Comparison of ENCODE assay signal across 15 cellular contexts in the genomic region with DNA sequence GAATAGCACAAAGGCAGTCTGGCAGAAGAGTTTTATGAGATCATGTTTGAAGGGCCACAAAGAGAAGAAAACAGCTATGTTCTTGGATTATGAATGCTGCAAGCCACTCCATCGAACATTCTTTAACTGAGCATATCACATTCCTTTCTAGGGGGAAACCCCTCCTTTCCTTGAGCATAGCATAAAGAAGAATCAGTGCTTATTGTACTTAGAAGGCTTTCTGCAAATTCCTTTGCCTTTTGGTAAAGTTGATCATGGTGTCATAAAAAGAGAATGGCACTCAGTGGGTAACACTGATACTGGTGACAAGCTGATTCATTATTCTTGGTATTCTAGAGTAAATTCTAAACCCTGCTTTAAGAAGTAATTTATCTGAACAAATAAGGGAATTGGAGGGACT.
DNase-seq lines count a peak whose midpoint lies in the region; ATAC-seq lines count a peak whose summit lies in the region.
"Had no signal": no experiment of that assay in that cellular context is flagged by ENCODE, and none has a peak within 500 bp of the region (broad histone marks: within the 10 kb centered on the region; RNA-seq: fewer than 3 reads in every experiment).

No MANE protein-coding gene starts in this region.

- H3K27me3 Mint-ChIP-seq in activated CD4-positive, alpha-beta memory T cell treated with anti-CD3 and anti-CD28 coated beads for 36 hours, result no peaks in the 10 kb centered on the region
- H3K27me3 Mint-ChIP-seq: stimulated activated memory B cell treated with anti-CD40 and anti-IgM and Interleukin-4, amounts not matched to agents 10 μg/mL and 1 μg/mL and 100 μg/mL, for 72 hours had no signal

- H2AK5ac ChIP-seq in mesenchymal stem cell (ENCODE audit: low read length, severe bottlenecking), result no peak overlapping the region

- no peak overlapping the region for H3K4me3 ChIP-seq in mesenchymal stem cell (ENCODE audit: insufficient read depth in 1 of 2, low read depth in 1 of 2, low read length in 2 of 2)

- H3K36me3 Mint-ChIP-seq in activated CD4-positive, alpha-beta memory T cell treated with anti-CD3 and anti-CD28 coated beads for 36 hours, result no peaks in the 10 kb centered on the region
- H3K36me3 Mint-ChIP-seq: stimulated activated memory B cell treated with anti-CD40 and anti-IgM and Interleukin-4, amounts not matched to agents 10 μg/mL and 1 μg/mL and 100 μg/mL, for 72 hours had no signal

- peaks cover 0 to 12% of the 10 kb centered on the region in 2 experiments for H3K27me3 ChIP-seq in mesenchymal stem cell (ENCODE audit: control insufficient read depth in 1 of 2, insufficient read depth in 1 of 2, low read length in 2 of 2)

- no peak for ATAC-seq in GM19455 (IDR thresholded peaks at IDR 0.05; ENCODE audit: unreplicated experiment)
- ATAC-seq: activated CD4-positive, CD25-positive, alpha-beta regulatory T cell treated with anti-CD3 and anti-CD28 coated beads, Interleukin-2, amount 50 U/mL, for 24 hours; stimulated activated memory B cell treated with anti-CD40 and anti-IgM and Interleukin-4, amounts not matched to agents 10 μg/mL and 1 μg/mL and 100 μg/mL, for 72 hours had no signal

- H4K8ac ChIP-seq in mesenchymal stem cell (ENCODE audit: low read length), result no peak overlapping the region

- intact Hi-C loops in activated CD4-positive, alpha-beta memory T cell treated with anti-CD3 and anti-CD28 coated beads for 36 hours (cut with micrococcal nuclease), result no loop called here

- no peaks in the 10 kb centered on the region for H3K9me3 Mint-ChIP-seq in activated CD4-positive, alpha-beta memory T cell treated with anti-CD3 and anti-CD28 coated beads for 36 hours
- H3K9me3 Mint-ChIP-seq: stimulated activated memory B cell treated with anti-CD40 and anti-IgM and Interleukin-4, amounts not matched to agents 10 μg/mL and 1 μg/mL and 100 μg/mL, for 72 hours had no signal

- H2BK120ac ChIP-seq in mesenchymal stem cell (ENCODE audit: low read depth, low read length), result no peak overlapping the region

- no peak overlapping the region for H3K9ac ChIP-seq in mesenchymal stem cell (ENCODE audit: low read length)

- H3K4me2 ChIP-seq in mesenchymal stem cell (ENCODE audit: low read length, poor library complexity, severe bottlenecking), result no peak overlapping the region

- H4K91ac ChIP-seq in mesenchymal stem cell (ENCODE audit: low read length), result no peak overlapping the region

- H3K18ac ChIP-seq in mesenchymal stem cell (ENCODE audit: low read depth in 1 of 2, low read length in 2 of 2), result no peak overlapping the region

- peaks cover 3% of the 10 kb centered on the region for H3K79me1 ChIP-seq in mesenchymal stem cell (replicated peaks; ENCODE audit: low read length, poor library complexity, severe bottlenecking)

- CTCF ChIA-PET in activated CD4-positive, alpha-beta memory T cell treated with anti-CD3 and anti-CD28 coated beads for 36 hours (lab: Charles Lee), result no interaction called here

- no peak overlapping the region for H2AFZ ChIP-seq in mesenchymal stem cell (ENCODE audit: low read depth, low read length)

- H2BK15ac ChIP-seq in mesenchymal stem cell (ENCODE audit: low read depth, poor library complexity, severe bottlenecking), result no peak overlapping the region

- H3K4me1 Mint-ChIP-seq in activated CD4-positive, alpha-beta memory T cell treated with anti-CD3 and anti-CD28 coated beads for 36 hours (ENCODE audit: low read depth), result peaks cover 9% of the 10 kb centered on the region

- H3K9me3 ChIP-seq in mesenchymal stem cell (ENCODE audit: control insufficient read depth, low read length), result no peaks in the 10 kb centered on the region

- no peaks in the 10 kb centered on the region for H3K36me3 ChIP-seq in mesenchymal stem cell (ENCODE audit: control insufficient read depth in 1 of 2, insufficient read depth in 2 of 2, low read depth in 1 of 2, low read length in 2 of 2)

- no peak overlapping the region for H3K23ac ChIP-seq in mesenchymal stem cell (ENCODE audit: low read length in 2 of 2)

- H3K4me3 Mint-ChIP-seq in activated CD4-positive, alpha-beta memory T cell treated with anti-CD3 and anti-CD28 coated beads for 36 hours, result no peak overlapping the region
- H3K4me3 Mint-ChIP-seq: stimulated activated memory B cell treated with anti-CD40 and anti-IgM and Interleukin-4, amounts not matched to agents 10 μg/mL and 1 μg/mL and 100 μg/mL, for 72 hours had no signal

- no peaks in the 10 kb centered on the region for H3K4me1 ChIP-seq in mesenchymal stem cell (ENCODE audit: control insufficient read depth, insufficient read depth, low read depth, low read length)

- DNase-seq in AG08395 (ENCODE audit: low spot score) (peak; percentile 52), HS-27A (ENCODE audit: low read depth) (peak; percentile 22), dedifferentiated amniotic fluid mesenchymal stem cell (ENCODE audit: extremely low spot score) (peak; percentile 55), mesenchymal stem cell (peak; percentile 43), NCI-H2081 (lab: John Stamatoyannopoulos, UW) (no peak), GM19240 (ENCODE audit: insufficient read length, low spot score) (no peak)
- no peak for DNase-seq in activated CD4-positive, alpha-beta memory T cell treated with anti-CD3 and anti-CD28 coated beads for 36 hours
- DNase-seq: activated T-cell treated with anti-CD3 and anti-CD28 coated beads, Interleukin-2, amount 50 U/mL, for 1 hour; DND-41; NCI-H146; NCI-H774; stimulated activated CD4-positive, alpha-beta T cell treated with anti-CD3 and anti-CD28 coated beads, Interleukin-4, amount 100 ng/mL, for 1 hour had no signal

- no peak overlapping the region for H2BK12ac ChIP-seq in mesenchymal stem cell (ENCODE audit: low read length in 2 of 2)

- H3K27ac ChIP-seq in mesenchymal stem cell (ENCODE audit: low read length, poor library complexity, severe bottlenecking), result peak overlapping the region; percentile 79

- H3K27ac Mint-ChIP-seq in activated CD4-positive, alpha-beta memory T cell treated with anti-CD3 and anti-CD28 coated beads for 36 hours, result no peak overlapping the region
- H3K27ac Mint-ChIP-seq: stimulated activated memory B cell treated with anti-CD40 and anti-IgM and Interleukin-4, amounts not matched to agents 10 μg/mL and 1 μg/mL and 100 μg/mL, for 72 hours had no signal

- no peak overlapping the region for H2BK5ac ChIP-seq in mesenchymal stem cell (ENCODE audit: low read depth, low read length, poor library complexity, severe bottlenecking)

- WGBS in mesenchymal stem cell, result no CpG with 5 or more reads among the region's 1 CpG

- no peak overlapping the region for H3K14ac ChIP-seq in mesenchymal stem cell (ENCODE audit: low read length in 2 of 2)

- POLR2A ChIA-PET in activated CD4-positive, alpha-beta memory T cell treated with anti-CD3 and anti-CD28 coated beads for 36 hours (lab: Charles Lee), result no interaction called here

- no peak overlapping the region for H3K4ac ChIP-seq in mesenchymal stem cell (ENCODE audit: low read depth in 1 of 2, low read length in 2 of 2)

Comparison
In these comparisons a context has a peak if more than half of its experiments do, and no peak if none do; other contexts are left out.
1. DNase-seq: peak in AG08395 (single experiment), HS-27A (single experiment), dedifferentiated amniotic fluid mesenchymal stem cell (single experiment) and mesenchymal stem cell (single experiment); none in activated CD4-positive, alpha-beta memory T cell treated with anti-CD3 and anti-CD28 coated beads for 36 hours (single experiment), NCI-H2081 (0 of 2) and GM19240 (single experiment).